Comparison of ENCODE assay signal across 8 cellular contexts in genomic region chr10:30783939-30784500, GRCh38.
DNase-seq lines count a peak whose midpoint lies in the region; ATAC-seq and FAIRE-seq lines count a peak whose summit lies in the region.

No MANE protein-coding gene starts in this region.

- H3K27me3 ChIP-seq in small intestine (ENCODE audit: control insufficient read depth in 2 of 2, insufficient read depth in 2 of 2, low read length in 2 of 2), result no peaks in the 10 kb centered on the region

- WGBS in small intestine, 3 donors, result 0 to 4% (median 1%) methylated on average over 18 of the region's 18 CpGs

- H3K27ac ChIP-seq in caudate nucleus (ENCODE audit: low read depth, low read length) (peak overlapping the region; percentile 97), small intestine (ENCODE audit: low read depth in 1 of 2, low read length in 1 of 2) (peak overlapping the region in 1 of 2 donors; percentile 90)

- H3K4me1 Mint-ChIP-seq in immature natural killer cell, result peaks cover 18 to 22% of the 10 kb centered on the region in 2 donors

- H3K4me3 Mint-ChIP-seq in immature natural killer cell, result peak overlapping the region; percentile 80 to 90 (median 85)

- peaks cover 0 to 3% (median 3%) of the 10 kb centered on the region in 3 donors for H3K27me3 Mint-ChIP-seq in immature natural killer cell (ENCODE audit: low read depth in 3 of 3)

- no peaks in the 10 kb centered on the region for H3K4me1 ChIP-seq in small intestine (ENCODE audit: control insufficient read depth in 2 of 2, insufficient read depth in 1 of 2, low read depth in 1 of 2, low read length in 1 of 2)

- ATAC-seq in HG02623 (IDR thresholded peaks at IDR 0.05; ENCODE audit: unreplicated experiment) (peak; percentile 57), HG03025 (IDR thresholded peaks at IDR 0.05; ENCODE audit: low FRiP score, unreplicated experiment) (no peak)
- peak; percentile 74 to 81 for ATAC-seq in activated CD4-positive, CD25-positive, alpha-beta regulatory T cell treated with anti-CD3 and anti-CD28 coated beads, Interleukin-2, amount 50 U/mL, for 24 hours

- DNase-seq in DMS79 treated with DMSO at 0.1 percent for 48 hours (lab: John Stamatoyannopoulos, UW) (peak; percentile 59), NCI-H226 (peak; percentile 11), caudate nucleus (lab: John Stamatoyannopoulos, UW) (peak in 60 of 61 donors; percentile 26 to 88 (median 77)), immature natural killer cell (peak; percentile 65 to 74 (median 73)), small intestine (peak; percentile 55)

- no peaks in the 10 kb centered on the region for H3K9me3 ChIP-seq in small intestine (ENCODE audit: control insufficient read depth, low read depth)

- H3K36me3 Mint-ChIP-seq in immature natural killer cell, result no peaks in the 10 kb centered on the region

- no peaks in the 10 kb centered on the region for H3K36me3 ChIP-seq in small intestine (ENCODE audit: control insufficient read depth in 2 of 2, insufficient read depth in 2 of 2, low read length in 2 of 2)

- no peak overlapping the region for H3K4me3 ChIP-seq in small intestine (ENCODE audit: low read depth in 1 of 2, low read length in 2 of 2)

- FAIRE-seq in small intestine (lab: Jason Lieb, UNC), result no peak

- H3K9me3 Mint-ChIP-seq in immature natural killer cell, result no peaks in the 10 kb centered on the region

- H3K27ac Mint-ChIP-seq in immature natural killer cell, result peak overlapping the region in 5 of 6 donors; percentile 2 to 60 (median 26)

Comparison
In these comparisons a context has a peak if more than half of its experiments do, and no peak if none do; other contexts are left out.
1. DNase-seq: peak in every context shown above with its lines; median percentile 77 in caudate nucleus; 73 in immature natural killer cell; 59 in DMS79 treated with DMSO at 0.1 percent for 48 hours; 55 in small intestine; 11 in NCI-H226.